17 cellular contexts compared by ENCODE assay signal in genomic region chr2:109385506-109385905, GRCh38.
A peak's percentile ranks its signal among the peaks of the same experiment; 100 is the strongest.
DNase-seq lines count a peak whose midpoint lies in the region; ATAC-seq and TF ChIP-seq lines count a peak whose summit lies in the region.
"Had no signal": no experiment of that assay in that cellular context is flagged by ENCODE, and none has a peak within 500 bp of the region (broad histone marks: within the 10 kb centered on the region; RNA-seq: fewer than 3 reads in every experiment).

No MANE protein-coding gene starts in this region.

- H3K27me3 Mint-ChIP-seq in activated naive CD4-positive, alpha-beta T cell treated with anti-CD3 and anti-CD28 coated beads for 36 hours (ENCODE audit: low read depth): no peaks in the 10 kb centered on the region

- H3K4me1 Mint-ChIP-seq in activated naive CD4-positive, alpha-beta T cell treated with anti-CD3 and anti-CD28 coated beads for 36 hours (ENCODE audit: low read depth): no peaks in the 10 kb centered on the region

- no peaks in the 10 kb centered on the region for H3K9me3 Mint-ChIP-seq in activated naive CD4-positive, alpha-beta T cell treated with anti-CD3 and anti-CD28 coated beads for 36 hours

- no peak overlapping the region for H3K4me3 Mint-ChIP-seq in activated naive CD4-positive, alpha-beta T cell treated with anti-CD3 and anti-CD28 coated beads for 36 hours

- H3K4me3 ChIP-seq in RWPE2 (ENCODE audit: severe bottlenecking): no peak overlapping the region
- H3K4me3 ChIP-seq in suprapubic skin: no peak overlapping the region
- H3K4me3 ChIP-seq in BE2C (ENCODE audit: low read depth, low read length): no peak overlapping the region
- H3K4me3 ChIP-seq: Peyer's patch had no signal

- H3K27me3 ChIP-seq in RWPE2 (ENCODE audit: insufficient read depth, poor library complexity, severe bottlenecking): no peaks in the 10 kb centered on the region
- no peaks in the 10 kb centered on the region for H3K27me3 ChIP-seq in suprapubic skin
- H3K27me3 ChIP-seq in BE2C: no peaks in the 10 kb centered on the region
- H3K27me3 ChIP-seq: Peyer's patch had no signal

- ATAC-seq in RWPE2 (ENCODE audit: low read depth): no peak

- H3K4me1 ChIP-seq in RWPE2 (ENCODE audit: insufficient read depth, poor library complexity, severe bottlenecking) (no peaks in the 10 kb centered on the region), suprapubic skin (peaks cover 14% of the 10 kb centered on the region), BE2C (no peaks in the 10 kb centered on the region)

- intact Hi-C loops in activated naive CD4-positive, alpha-beta T cell treated with anti-CD3 and anti-CD28 coated beads for 36 hours (cut with micrococcal nuclease): no loop called here

- H3K36me3 Mint-ChIP-seq in activated naive CD4-positive, alpha-beta T cell treated with anti-CD3 and anti-CD28 coated beads for 36 hours (ENCODE audit: low read depth): no peaks in the 10 kb centered on the region

- 74% methylated on average over 4 of the region's 4 CpGs for WGBS in suprapubic skin

- H3K36me3 ChIP-seq in RWPE2 (ENCODE audit: low read depth) (no peaks in the 10 kb centered on the region), suprapubic skin (no peaks in the 10 kb centered on the region), BE2C (no peaks in the 10 kb centered on the region)
- H3K36me3 ChIP-seq: Peyer's patch had no signal

- DNase-seq in activated naive CD4-positive, alpha-beta T cell treated with anti-CD3 and anti-CD28 coated beads for 36 hours: peak; percentile 0
- no peak for DNase-seq in activated naive CD4-positive, alpha-beta T cell treated with Interleukin-2 at 50 U/mL for 16 hours
- DNase-seq in RWPE2 (ENCODE audit: low spot score) (peak; percentile 28), myocyte (ENCODE audit: low read depth) (peak; percentile 28), suprapubic skin (ENCODE audit: low spot score in 2 of 2) (peak; percentile 12 to 40), Kasumi-1 (lab: John Stamatoyannopoulos, UW) (no peak), BE2C (no peak)
- DNase-seq in stimulated activated CD8-positive, alpha-beta memory T cell treated with anti-CD3 and anti-CD28 coated beads, Interleukin-4, amount 100 ng/mL, for 48 hours: no peak
- DNase-seq: AML-193, KBM-7, NCI-H1092 treated with DMSO at 0.1 percent for 48 hours, NCI-H2029 treated with DMSO at 0.1 percent for 48 hours, NCI-H2171 treated with DMSO at 0.1 percent for 48 hours, NCI-H446, NCI-H526 had no signal

- TF ChIP-seq CTCF in RWPE2 (IDR thresholded peaks at IDR 0.05; ENCODE audit: poor library complexity, severe bottlenecking): no peak
- TF ChIP-seq CTCF in suprapubic skin (IDR thresholded peaks at IDR 0.05): no peak
- no peak for TF ChIP-seq CTCF in BE2C (IDR thresholded peaks at IDR 0.05; ENCODE audit: low read depth, low read length)

- CTCF ChIA-PET in activated naive CD4-positive, alpha-beta T cell treated with anti-CD3 and anti-CD28 coated beads for 36 hours (lab: Charles Lee): no interaction called here

- no peak for TF ChIP-seq POLR2A in suprapubic skin (IDR thresholded peaks at IDR 0.05)

- H3K9me3 ChIP-seq in RWPE2 (ENCODE audit: severe bottlenecking) (no peaks in the 10 kb centered on the region), suprapubic skin (no peaks in the 10 kb centered on the region), BE2C (no peaks in the 10 kb centered on the region)
- H3K9me3 ChIP-seq: Peyer's patch had no signal

- TF ChIP-seq EP300 in suprapubic skin (IDR thresholded peaks at IDR 0.05): no peak

- H3K27ac ChIP-seq in RWPE2 (ENCODE audit: poor library complexity, severe bottlenecking): no peak overlapping the region
- H3K27ac ChIP-seq in suprapubic skin: no peak overlapping the region
- H3K27ac ChIP-seq: C4-2B, Peyer's patch had no signal

- no peak overlapping the region for H3K27ac Mint-ChIP-seq in activated naive CD4-positive, alpha-beta T cell treated with anti-CD3 and anti-CD28 coated beads for 36 hours

Comparison
In these comparisons a context has a peak if more than half of its experiments do, and no peak if none do; other contexts are left out.
1. DNase-seq: peak in activated naive CD4-positive, alpha-beta T cell treated with anti-CD3 and anti-CD28 coated beads for 36 hours (single experiment), RWPE2 (single experiment), myocyte (single experiment) and suprapubic skin (2 of 2); none in activated naive CD4-positive, alpha-beta T cell treated with Interleukin-2 at 50 U/mL for 16 hours (single experiment), Kasumi-1 (0 of 2), BE2C (single experiment) and stimulated activated CD8-positive, alpha-beta memory T cell treated with anti-CD3 and anti-CD28 coated beads, Interleukin-4, amount 100 ng/mL, for 48 hours (single experiment).